20 cellular contexts compared by ENCODE assay signal in genomic region chr11:91630916-91631673, GRCh38.
"Had no signal": no experiment of that assay in that cellular context is flagged by ENCODE, and none has a peak within 500 bp of the region (broad histone marks: within the 10 kb centered on the region; RNA-seq: fewer than 3 reads in every experiment).

No MANE protein-coding gene starts in this region.

- H3K27ac Mint-ChIP-seq: activated CD4-positive, alpha-beta memory T cell treated with anti-CD3 and anti-CD28 coated beads for 36 hours; activated CD4-positive, alpha-beta T cell treated with anti-CD3 and anti-CD28 coated beads, Interleukin-2, amount 10 ng/mL, durations not matched to agents 7 days and 5 days; activated naive CD4-positive, alpha-beta T cell treated with anti-CD3 and anti-CD28 coated beads for 36 hours; activated naive CD8-positive, alpha-beta T cell had no signal

- H3K4me1 Mint-ChIP-seq: activated CD4-positive, alpha-beta T cell treated with anti-CD3 and anti-CD28 coated beads, Interleukin-2, amount 10 ng/mL, durations not matched to agents 7 days and 5 days; brain; central memory CD8-positive, alpha-beta T cell had no signal

- H3K9me3 ChIP-seq: SK-N-SH had no signal

- ATAC-seq: activated T-cell treated with anti-CD3 and anti-CD28 coated beads, Interleukin-2, amount 50 U/mL, for 4 hours had no signal

- H3K27me3 Mint-ChIP-seq: activated CD4-positive, alpha-beta memory T cell treated with anti-CD3 and anti-CD28 coated beads for 36 hours; activated CD4-positive, alpha-beta T cell treated with anti-CD3 and anti-CD28 coated beads, Interleukin-2, amount 10 ng/mL, durations not matched to agents 7 days and 5 days; activated naive CD8-positive, alpha-beta T cell; brain; central memory CD8-positive, alpha-beta T cell had no signal

- H3K36me3 Mint-ChIP-seq: activated CD4-positive, alpha-beta memory T cell treated with anti-CD3 and anti-CD28 coated beads for 36 hours; activated naive CD8-positive, alpha-beta T cell; brain had no signal

- H3K4me2 ChIP-seq: SK-N-SH had no signal

- H3K9ac ChIP-seq: SK-N-SH had no signal

- H3K9me3 Mint-ChIP-seq: activated naive CD4-positive, alpha-beta T cell treated with anti-CD3 and anti-CD28 coated beads for 36 hours; brain had no signal

- H3K27ac ChIP-seq: VCaP had no signal

- DNase-seq: activated CD4-positive, alpha-beta memory T cell treated with anti-CD3 and anti-CD28 coated beads for 36 hours; activated CD4-positive, alpha-beta T cell treated with anti-CD3 and anti-CD28 coated beads, Interleukin-2, amount 10 ng/mL, durations not matched to agents 7 days and 5 days; activated CD4-positive, CD25-positive, alpha-beta regulatory T cell; activated CD8-positive, alpha-beta memory T cell treated with anti-CD3 and anti-CD28 coated beads for 24 hours; activated gamma-delta T cell; activated naive CD4-positive, alpha-beta T cell treated with anti-CD3 and anti-CD28 coated beads for 36 hours; activated T-cell treated with anti-CD3 and anti-CD28 coated beads, Interleukin-2, amount 50 U/mL, for 4 hours; Karpas-422; NCI-H1105 treated with DMSO at 0.1 percent for 48 hours; NCI-H1436 treated with DMSO at 0.1 percent for 48 hours; NCI-H187 treated with DMSO at 0.1 percent for 48 hours; NCI-H2081 treated with DMSO at 0.1 percent for 48 hours; NCI-H446; NCI-H524; SK-N-SH; T-helper 1 cell had no signal

- H3K9me2 ChIP-seq: SK-N-SH had no signal

- H3K4me3 Mint-ChIP-seq: activated CD4-positive, alpha-beta memory T cell treated with anti-CD3 and anti-CD28 coated beads for 36 hours; activated CD4-positive, alpha-beta T cell treated with anti-CD3 and anti-CD28 coated beads, Interleukin-2, amount 10 ng/mL, durations not matched to agents 7 days and 5 days; activated naive CD4-positive, alpha-beta T cell treated with anti-CD3 and anti-CD28 coated beads for 36 hours; activated naive CD8-positive, alpha-beta T cell; activated T-cell treated with anti-CD3 and anti-CD28 coated beads, Interleukin-2, amount 50 U/mL, for 4 hours; brain; central memory CD8-positive, alpha-beta T cell had no signal
